ENCODE assay signal across 1 cellular context in the genomic region with DNA sequence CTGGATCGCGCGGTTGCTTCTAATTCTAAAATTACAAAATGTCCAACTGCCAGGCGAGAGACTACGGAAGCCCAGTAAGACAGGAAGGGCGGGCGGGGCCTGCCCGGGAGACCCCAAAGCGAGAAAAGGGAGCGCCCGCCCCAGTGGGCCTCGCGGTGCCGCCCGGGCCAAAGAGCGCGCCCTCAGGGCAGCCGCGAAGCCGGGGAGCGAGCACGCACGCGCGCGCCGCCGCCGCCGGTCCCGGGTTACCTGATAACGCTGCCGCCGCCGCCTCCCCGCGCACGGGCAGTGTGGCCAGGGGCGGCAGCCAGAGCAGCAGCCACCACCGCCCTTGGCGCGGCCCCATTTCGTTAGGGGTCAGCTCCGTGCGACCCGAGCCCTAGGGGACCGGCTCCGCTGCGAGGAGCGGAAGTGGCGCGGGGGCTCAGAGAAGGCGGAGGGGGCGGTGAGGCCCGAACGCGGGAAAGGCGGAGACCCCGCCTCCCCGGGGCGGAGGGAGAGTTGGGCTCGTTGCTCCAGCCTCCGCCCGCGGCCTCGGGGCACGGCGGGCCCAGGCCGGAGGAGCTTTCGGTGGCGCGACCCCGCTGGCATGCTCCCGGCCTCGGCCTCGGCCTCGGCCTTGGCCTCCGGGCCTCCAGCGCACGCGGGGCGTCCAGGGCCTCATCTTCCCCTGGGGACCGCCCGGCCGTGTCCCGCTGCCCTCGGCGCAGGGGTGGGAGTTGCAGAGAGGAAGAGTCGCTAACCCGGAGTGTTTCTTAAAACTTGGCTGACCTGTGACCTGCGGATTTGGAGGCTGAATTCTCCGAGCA.
A peak's percentile ranks its signal among the peaks of the same experiment; 100 is the strongest.
TF ChIP-seq lines count a peak whose summit lies in the region.

A gene with protein sequence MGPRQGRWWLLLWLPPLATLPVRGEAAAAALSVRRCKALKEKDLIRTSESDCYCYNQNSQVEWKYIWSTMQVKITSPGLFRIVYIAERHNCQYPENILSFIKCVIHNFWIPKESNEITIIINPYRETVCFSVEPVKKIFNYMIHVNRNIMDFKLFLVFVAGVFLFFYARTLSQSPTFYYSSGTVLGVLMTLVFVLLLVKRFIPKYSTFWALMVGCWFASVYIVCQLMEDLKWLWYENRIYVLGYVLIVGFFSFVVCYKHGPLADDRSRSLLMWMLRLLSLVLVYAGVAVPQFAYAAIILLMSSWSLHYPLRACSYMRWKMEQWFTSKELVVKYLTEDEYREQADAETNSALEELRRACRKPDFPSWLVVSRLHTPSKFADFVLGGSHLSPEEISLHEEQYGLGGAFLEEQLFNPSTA (minus strand): TSS at position 413 of the 809 bp plus-strand sequence. CDS start 67 bp downstream, at position 346.

TF ChIP-seq in K562, 482 proteins besides CTCF, POLR2A, EP300 and RAD21 (continued from another document and continues in another):
- TF ChIP-seq TAF7 (tag; IDR thresholded peaks at IDR 0.05) = no peak
- TF ChIP-seq, protein P1, sequence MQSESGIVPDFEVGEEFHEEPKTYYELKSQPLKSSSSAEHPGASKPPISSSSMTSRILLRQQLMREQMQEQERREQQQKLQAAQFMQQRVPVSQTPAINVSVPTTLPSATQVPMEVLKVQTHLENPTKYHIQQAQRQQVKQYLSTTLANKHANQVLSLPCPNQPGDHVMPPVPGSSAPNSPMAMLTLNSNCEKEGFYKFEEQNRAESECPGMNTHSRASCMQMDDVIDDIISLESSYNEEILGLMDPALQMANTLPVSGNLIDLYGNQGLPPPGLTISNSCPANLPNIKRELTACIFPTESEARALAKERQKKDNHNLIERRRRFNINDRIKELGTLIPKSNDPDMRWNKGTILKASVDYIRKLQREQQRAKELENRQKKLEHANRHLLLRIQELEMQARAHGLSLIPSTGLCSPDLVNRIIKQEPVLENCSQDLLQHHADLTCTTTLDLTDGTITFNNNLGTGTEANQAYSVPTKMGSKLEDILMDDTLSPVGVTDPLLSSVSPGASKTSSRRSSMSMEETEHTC (IDR thresholded peaks at IDR 0.05) = no peak
- TF ChIP-seq, protein P2, sequence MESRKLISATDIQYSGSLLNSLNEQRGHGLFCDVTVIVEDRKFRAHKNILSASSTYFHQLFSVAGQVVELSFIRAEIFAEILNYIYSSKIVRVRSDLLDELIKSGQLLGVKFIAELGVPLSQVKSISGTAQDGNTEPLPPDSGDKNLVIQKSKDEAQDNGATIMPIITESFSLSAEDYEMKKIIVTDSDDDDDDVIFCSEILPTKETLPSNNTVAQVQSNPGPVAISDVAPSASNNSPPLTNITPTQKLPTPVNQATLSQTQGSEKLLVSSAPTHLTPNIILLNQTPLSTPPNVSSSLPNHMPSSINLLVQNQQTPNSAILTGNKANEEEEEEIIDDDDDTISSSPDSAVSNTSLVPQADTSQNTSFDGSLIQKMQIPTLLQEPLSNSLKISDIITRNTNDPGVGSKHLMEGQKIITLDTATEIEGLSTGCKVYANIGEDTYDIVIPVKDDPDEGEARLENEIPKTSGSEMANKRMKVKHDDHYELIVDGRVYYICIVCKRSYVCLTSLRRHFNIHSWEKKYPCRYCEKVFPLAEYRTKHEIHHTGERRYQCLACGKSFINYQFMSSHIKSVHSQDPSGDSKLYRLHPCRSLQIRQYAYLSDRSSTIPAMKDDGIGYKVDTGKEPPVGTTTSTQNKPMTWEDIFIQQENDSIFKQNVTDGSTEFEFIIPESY (CRISPR knock-in tag; IDR thresholded peaks at IDR 0.05) = peak; percentile 62
- TF ChIP-seq NR2C1 (IDR thresholded peaks at IDR 0.05) = peak; percentile 53
- TF ChIP-seq NR2C1 (tag; IDR thresholded peaks at IDR 0.05) = peak; percentile 68; the same call in 1 of the 2 replicates
- peak; percentile 63 for TF ChIP-seq ATF7 (IDR thresholded peaks at IDR 0.05)
- TF ChIP-seq POLR2B (IDR thresholded peaks at IDR 0.05; ENCODE audit: low read depth, partially characterized antibody) = peak; percentile 47
- TF ChIP-seq, protein P3, sequence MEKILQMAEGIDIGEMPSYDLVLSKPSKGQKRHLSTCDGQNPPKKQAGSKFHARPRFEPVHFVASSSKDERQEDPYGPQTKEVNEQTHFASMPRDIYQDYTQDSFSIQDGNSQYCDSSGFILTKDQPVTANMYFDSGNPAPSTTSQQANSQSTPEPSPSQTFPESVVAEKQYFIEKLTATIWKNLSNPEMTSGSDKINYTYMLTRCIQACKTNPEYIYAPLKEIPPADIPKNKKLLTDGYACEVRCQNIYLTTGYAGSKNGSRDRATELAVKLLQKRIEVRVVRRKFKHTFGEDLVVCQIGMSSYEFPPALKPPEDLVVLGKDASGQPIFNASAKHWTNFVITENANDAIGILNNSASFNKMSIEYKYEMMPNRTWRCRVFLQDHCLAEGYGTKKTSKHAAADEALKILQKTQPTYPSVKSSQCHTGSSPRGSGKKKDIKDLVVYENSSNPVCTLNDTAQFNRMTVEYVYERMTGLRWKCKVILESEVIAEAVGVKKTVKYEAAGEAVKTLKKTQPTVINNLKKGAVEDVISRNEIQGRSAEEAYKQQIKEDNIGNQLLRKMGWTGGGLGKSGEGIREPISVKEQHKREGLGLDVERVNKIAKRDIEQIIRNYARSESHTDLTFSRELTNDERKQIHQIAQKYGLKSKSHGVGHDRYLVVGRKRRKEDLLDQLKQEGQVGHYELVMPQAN (IDR thresholded peaks at IDR 0.05; ENCODE audit: borderline replicate concordance) = no peak
- 0 out of 2 replicates have a peak, but pooled peaks have one; percentile 32 for TF ChIP-seq ZNF24 (IDR thresholded peaks at IDR 0.05)
- TF ChIP-seq ILF3 (IDR thresholded peaks at IDR 0.05; ENCODE audit: borderline replicate concordance) = no peak
- no peak for TF ChIP-seq TBL1XR1 (IDR thresholded peaks at IDR 0.05; ENCODE audit: low read length in 2 of 2)
- no peak for TF ChIP-seq SIX5 (IDR thresholded peaks at IDR 0.05; ENCODE audit: borderline replicate concordance in 1 of 2, insufficient read depth in 1 of 2, low read depth in 1 of 2, low read length in 2 of 2)
- peak; percentile 66 for TF ChIP-seq LCOR (CRISPR knock-in tag; IDR thresholded peaks at IDR 0.05)
- no peak for TF ChIP-seq PTRF (tag; IDR thresholded peaks at IDR 0.05)
- TF ChIP-seq, protein P4, sequence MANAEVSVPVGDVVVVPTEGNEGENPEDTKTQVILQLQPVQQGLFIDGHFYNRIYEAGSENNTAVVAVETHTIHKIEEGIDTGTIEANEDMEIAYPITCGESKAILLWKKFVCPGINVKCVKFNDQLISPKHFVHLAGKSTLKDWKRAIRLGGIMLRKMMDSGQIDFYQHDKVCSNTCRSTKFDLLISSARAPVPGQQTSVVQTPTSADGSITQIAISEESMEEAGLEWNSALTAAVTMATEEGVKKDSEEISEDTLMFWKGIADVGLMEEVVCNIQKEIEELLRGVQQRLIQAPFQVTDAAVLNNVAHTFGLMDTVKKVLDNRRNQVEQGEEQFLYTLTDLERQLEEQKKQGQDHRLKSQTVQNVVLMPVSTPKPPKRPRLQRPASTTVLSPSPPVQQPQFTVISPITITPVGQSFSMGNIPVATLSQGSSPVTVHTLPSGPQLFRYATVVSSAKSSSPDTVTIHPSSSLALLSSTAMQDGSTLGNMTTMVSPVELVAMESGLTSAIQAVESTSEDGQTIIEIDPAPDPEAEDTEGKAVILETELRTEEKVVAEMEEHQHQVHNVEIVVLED (CRISPR knock-in tag; IDR thresholded peaks at IDR 0.05) = peak; percentile 92
- TF ChIP-seq, protein P5, sequence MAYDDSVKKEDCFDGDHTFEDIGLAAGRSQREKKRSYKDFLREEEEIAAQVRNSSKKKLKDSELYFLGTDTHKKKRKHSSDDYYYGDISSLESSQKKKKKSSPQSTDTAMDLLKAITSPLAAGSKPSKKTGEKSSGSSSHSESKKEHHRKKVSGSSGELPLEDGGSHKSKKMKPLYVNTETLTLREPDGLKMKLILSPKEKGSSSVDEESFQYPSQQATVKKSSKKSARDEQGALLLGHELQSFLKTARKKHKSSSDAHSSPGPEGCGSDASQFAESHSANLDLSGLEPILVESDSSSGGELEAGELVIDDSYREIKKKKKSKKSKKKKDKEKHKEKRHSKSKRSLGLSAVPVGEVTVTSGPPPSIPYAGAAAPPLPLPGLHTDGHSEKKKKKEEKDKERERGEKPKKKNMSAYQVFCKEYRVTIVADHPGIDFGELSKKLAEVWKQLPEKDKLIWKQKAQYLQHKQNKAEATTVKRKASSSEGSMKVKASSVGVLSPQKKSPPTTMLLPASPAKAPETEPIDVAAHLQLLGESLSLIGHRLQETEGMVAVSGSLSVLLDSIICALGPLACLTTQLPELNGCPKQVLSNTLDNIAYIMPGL (CRISPR knock-in tag; IDR thresholded peaks at IDR 0.05) = no peak
- no peak for TF ChIP-seq ZNF75A (CRISPR knock-in tag; IDR thresholded peaks at IDR 0.05)
- no peak for TF ChIP-seq FOXJ3 (CRISPR knock-in tag; IDR thresholded peaks at IDR 0.05)
- no peak for TF ChIP-seq CHCHD3 (CRISPR knock-in tag; IDR thresholded peaks at IDR 0.05)
- TF ChIP-seq NFRKB (IDR thresholded peaks at IDR 0.05; ENCODE audit: low read depth) = no peak
- no peak for TF ChIP-seq ATF1 (CRISPR knock-in tag; IDR thresholded peaks at IDR 0.05)
- peak; percentile 54 for TF ChIP-seq ATF1 (tag; IDR thresholded peaks at IDR 0.05)
- TF ChIP-seq MYBL2 (IDR thresholded peaks at IDR 0.05; ENCODE audit: low read depth) = no peak
- no peak for TF ChIP-seq MYBL2 (CRISPR knock-in tag; IDR thresholded peaks at IDR 0.05; ENCODE audit: borderline replicate concordance)
- TF ChIP-seq HNRNPH1 (optimal IDR thresholded peaks at IDR 0.05; ENCODE audit: low read depth, low read length) = no peak
- TF ChIP-seq ILK (tag; IDR thresholded peaks at IDR 0.05; ENCODE audit: borderline replicate concordance, low read depth) = no peak
- TF ChIP-seq NFE2L1 (tag; IDR thresholded peaks at IDR 0.05; ENCODE audit: borderline replicate concordance, low read depth) = no peak
- no peak for TF ChIP-seq ZFP30 (CRISPR knock-in tag; IDR thresholded peaks at IDR 0.05; ENCODE audit: borderline replicate concordance)
- TF ChIP-seq RFX5 (IDR thresholded peaks at IDR 0.05; ENCODE audit: low read depth, low read length) = no peak
- TF ChIP-seq, protein P6, sequence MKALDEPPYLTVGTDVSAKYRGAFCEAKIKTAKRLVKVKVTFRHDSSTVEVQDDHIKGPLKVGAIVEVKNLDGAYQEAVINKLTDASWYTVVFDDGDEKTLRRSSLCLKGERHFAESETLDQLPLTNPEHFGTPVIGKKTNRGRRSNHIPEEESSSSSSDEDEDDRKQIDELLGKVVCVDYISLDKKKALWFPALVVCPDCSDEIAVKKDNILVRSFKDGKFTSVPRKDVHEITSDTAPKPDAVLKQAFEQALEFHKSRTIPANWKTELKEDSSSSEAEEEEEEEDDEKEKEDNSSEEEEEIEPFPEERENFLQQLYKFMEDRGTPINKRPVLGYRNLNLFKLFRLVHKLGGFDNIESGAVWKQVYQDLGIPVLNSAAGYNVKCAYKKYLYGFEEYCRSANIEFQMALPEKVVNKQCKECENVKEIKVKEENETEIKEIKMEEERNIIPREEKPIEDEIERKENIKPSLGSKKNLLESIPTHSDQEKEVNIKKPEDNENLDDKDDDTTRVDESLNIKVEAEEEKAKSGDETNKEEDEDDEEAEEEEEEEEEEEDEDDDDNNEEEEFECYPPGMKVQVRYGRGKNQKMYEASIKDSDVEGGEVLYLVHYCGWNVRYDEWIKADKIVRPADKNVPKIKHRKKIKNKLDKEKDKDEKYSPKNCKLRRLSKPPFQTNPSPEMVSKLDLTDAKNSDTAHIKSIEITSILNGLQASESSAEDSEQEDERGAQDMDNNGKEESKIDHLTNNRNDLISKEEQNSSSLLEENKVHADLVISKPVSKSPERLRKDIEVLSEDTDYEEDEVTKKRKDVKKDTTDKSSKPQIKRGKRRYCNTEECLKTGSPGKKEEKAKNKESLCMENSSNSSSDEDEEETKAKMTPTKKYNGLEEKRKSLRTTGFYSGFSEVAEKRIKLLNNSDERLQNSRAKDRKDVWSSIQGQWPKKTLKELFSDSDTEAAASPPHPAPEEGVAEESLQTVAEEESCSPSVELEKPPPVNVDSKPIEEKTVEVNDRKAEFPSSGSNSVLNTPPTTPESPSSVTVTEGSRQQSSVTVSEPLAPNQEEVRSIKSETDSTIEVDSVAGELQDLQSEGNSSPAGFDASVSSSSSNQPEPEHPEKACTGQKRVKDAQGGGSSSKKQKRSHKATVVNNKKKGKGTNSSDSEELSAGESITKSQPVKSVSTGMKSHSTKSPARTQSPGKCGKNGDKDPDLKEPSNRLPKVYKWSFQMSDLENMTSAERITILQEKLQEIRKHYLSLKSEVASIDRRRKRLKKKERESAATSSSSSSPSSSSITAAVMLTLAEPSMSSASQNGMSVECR (CRISPR knock-in tag; IDR thresholded peaks at IDR 0.05) = peak; percentile 70
- no peak for TF ChIP-seq SAFB (IDR thresholded peaks at IDR 0.05; ENCODE audit: borderline replicate concordance, low read depth, low read length)
- TF ChIP-seq, protein P7, sequence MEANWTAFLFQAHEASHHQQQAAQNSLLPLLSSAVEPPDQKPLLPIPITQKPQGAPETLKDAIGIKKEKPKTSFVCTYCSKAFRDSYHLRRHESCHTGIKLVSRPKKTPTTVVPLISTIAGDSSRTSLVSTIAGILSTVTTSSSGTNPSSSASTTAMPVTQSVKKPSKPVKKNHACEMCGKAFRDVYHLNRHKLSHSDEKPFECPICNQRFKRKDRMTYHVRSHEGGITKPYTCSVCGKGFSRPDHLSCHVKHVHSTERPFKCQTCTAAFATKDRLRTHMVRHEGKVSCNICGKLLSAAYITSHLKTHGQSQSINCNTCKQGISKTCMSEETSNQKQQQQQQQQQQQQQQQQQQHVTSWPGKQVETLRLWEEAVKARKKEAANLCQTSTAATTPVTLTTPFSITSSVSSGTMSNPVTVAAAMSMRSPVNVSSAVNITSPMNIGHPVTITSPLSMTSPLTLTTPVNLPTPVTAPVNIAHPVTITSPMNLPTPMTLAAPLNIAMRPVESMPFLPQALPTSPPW (CRISPR knock-in tag; IDR thresholded peaks at IDR 0.05) = peak; percentile 84
- peak; percentile 88 for TF ChIP-seq HMGN3 (IDR thresholded peaks at IDR 0.05; ENCODE audit: borderline replicate concordance, extremely low read depth, insufficient read length, low read depth, low read length)
- TF ChIP-seq ETV1 (tag; conservative IDR thresholded peaks at IDR 0.05; ENCODE audit: low read depth) = peak; percentile 68
- TF ChIP-seq, protein P8, sequence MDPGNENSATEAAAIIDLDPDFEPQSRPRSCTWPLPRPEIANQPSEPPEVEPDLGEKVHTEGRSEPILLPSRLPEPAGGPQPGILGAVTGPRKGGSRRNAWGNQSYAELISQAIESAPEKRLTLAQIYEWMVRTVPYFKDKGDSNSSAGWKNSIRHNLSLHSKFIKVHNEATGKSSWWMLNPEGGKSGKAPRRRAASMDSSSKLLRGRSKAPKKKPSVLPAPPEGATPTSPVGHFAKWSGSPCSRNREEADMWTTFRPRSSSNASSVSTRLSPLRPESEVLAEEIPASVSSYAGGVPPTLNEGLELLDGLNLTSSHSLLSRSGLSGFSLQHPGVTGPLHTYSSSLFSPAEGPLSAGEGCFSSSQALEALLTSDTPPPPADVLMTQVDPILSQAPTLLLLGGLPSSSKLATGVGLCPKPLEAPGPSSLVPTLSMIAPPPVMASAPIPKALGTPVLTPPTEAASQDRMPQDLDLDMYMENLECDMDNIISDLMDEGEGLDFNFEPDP (CRISPR knock-in tag; IDR thresholded peaks at IDR 0.05) = no peak
- no peak for TF ChIP-seq SETDB1 (IDR thresholded peaks at IDR 0.05; ENCODE audit: low read length)
- no peak for TF ChIP-seq IFI16 (CRISPR knock-in tag; IDR thresholded peaks at IDR 0.05)
- no peak for TF ChIP-seq ZNF57 (CRISPR knock-in tag; IDR thresholded peaks at IDR 0.05)
- TF ChIP-seq, protein P9, sequence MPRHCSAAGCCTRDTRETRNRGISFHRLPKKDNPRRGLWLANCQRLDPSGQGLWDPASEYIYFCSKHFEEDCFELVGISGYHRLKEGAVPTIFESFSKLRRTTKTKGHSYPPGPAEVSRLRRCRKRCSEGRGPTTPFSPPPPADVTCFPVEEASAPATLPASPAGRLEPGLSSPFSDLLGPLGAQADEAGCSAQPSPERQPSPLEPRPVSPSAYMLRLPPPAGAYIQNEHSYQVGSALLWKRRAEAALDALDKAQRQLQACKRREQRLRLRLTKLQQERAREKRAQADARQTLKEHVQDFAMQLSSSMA (CRISPR knock-in tag; IDR thresholded peaks at IDR 0.05) = no peak
